17 cellular contexts compared by ENCODE assay signal in genomic region chr4:150514709-150515108, GRCh38.
DNase-seq lines count a peak whose midpoint lies in the region; ATAC-seq, FAIRE-seq and TF ChIP-seq lines count a peak whose summit lies in the region.
"Had no signal": no experiment of that assay in that cellular context is flagged by ENCODE, and none has a peak within 500 bp of the region (broad histone marks: within the 10 kb centered on the region; RNA-seq: fewer than 3 reads in every experiment).

No MANE protein-coding gene starts in this region.

- H4K91ac ChIP-seq in IMR-90 (ENCODE audit: insufficient read depth, low read depth, low read length) = peak overlapping the region; percentile 32; the same call in 1 of the 2 replicates

- H3K36me3 ChIP-seq in IMR-90 (ENCODE audit: control insufficient read depth, insufficient read depth, low read length) (no peaks in the 10 kb centered on the region), endothelial cell of umbilical vein (ENCODE audit: control insufficient read depth in 2 of 2, extremely low read depth in 1 of 2, insufficient read depth in 2 of 2, low read length in 2 of 2) (no peaks in the 10 kb centered on the region), pancreas (no peaks in the 10 kb centered on the region), psoas muscle (ENCODE audit: insufficient read depth in 1 of 2, low read depth in 1 of 2) (no peaks in the 10 kb centered on the region)

- no peak for TF ChIP-seq RAD21 in A549 (conservative IDR thresholded peaks at IDR 0.05 in 1 of 2, IDR thresholded peaks at IDR 0.05 in 1 of 2)
- TF ChIP-seq RAD21 in IMR-90 (IDR thresholded peaks at IDR 0.05; ENCODE audit: low read length) = no peak

- CTCF ChIA-PET in A549 (lab: Yijun Ruan, JAX) (no interaction called here), IMR-90 (lab: Yijun Ruan, JAX) (no interaction called here), endothelial cell of umbilical vein (lab: Charles Lee) (no interaction called here)

- no peaks in the 10 kb centered on the region for H3K79me1 ChIP-seq in IMR-90 (ENCODE audit: low read depth in 1 of 2, low read length in 2 of 2)

- H3K4me1 ChIP-seq in A549 = peaks cover 48% of the 10 kb centered on the region
- peaks cover 6% of the 10 kb centered on the region for H3K4me1 ChIP-seq in IMR-90 (ENCODE audit: control insufficient read depth, insufficient read depth, low read length)
- peaks cover 16% of the 10 kb centered on the region for H3K4me1 ChIP-seq in endothelial cell of umbilical vein (ENCODE audit: control insufficient read depth, extremely low read depth, insufficient read depth, low read length)
- H3K4me1 ChIP-seq in pancreas = peaks cover 0 to 6% (median 5%) of the 10 kb centered on the region in 3 donors
- no peaks in the 10 kb centered on the region for H3K4me1 ChIP-seq in psoas muscle
- H3K4me1 ChIP-seq: Caco-2 had no signal

- H3K9me3 ChIP-seq in A549 = no peaks in the 10 kb centered on the region
- no peaks in the 10 kb centered on the region for H3K9me3 ChIP-seq in IMR-90 (ENCODE audit: control insufficient read depth, insufficient read depth, low read length)
- no peaks in the 10 kb centered on the region for H3K9me3 ChIP-seq in endothelial cell of umbilical vein (replicated peaks; ENCODE audit: control insufficient read depth, insufficient read depth, low read length)
- H3K9me3 ChIP-seq in pancreas = no peaks in the 10 kb centered on the region
- H3K9me3 ChIP-seq in psoas muscle = peaks cover 3% of the 10 kb centered on the region
- H3K9me3 ChIP-seq: Caco-2 had no signal

- no peak overlapping the region for H2BK15ac ChIP-seq in IMR-90 (ENCODE audit: low read depth, low read length)

- intact Hi-C loops in IMR-90 (cut with micrococcal nuclease) = no loop called here
- intact Hi-C loops in endothelial cell of umbilical vein (cut with micrococcal nuclease) = no loop called here
- intact Hi-C loops in pancreas (cut with DNase I) = no loop called here
- intact Hi-C loops in psoas muscle (cut with DNase I) = no loop called here

- no peaks in the 10 kb centered on the region for H3K79me2 ChIP-seq in endothelial cell of umbilical vein (ENCODE audit: control insufficient read depth, insufficient read depth, low read length)

- H4K5ac ChIP-seq in IMR-90 (ENCODE audit: low read depth, low read length) = no peak overlapping the region

- no peak overlapping the region for H3K23ac ChIP-seq in IMR-90 (ENCODE audit: low read depth, low read length)

- WGBS in A549 (ENCODE audit: missing lambda C conversion rate) = 35% methylated on average over 6 of the region's 6 CpGs
- no CpG with 5 or more reads among the region's 6 CpGs for WGBS in IMR-90 (ENCODE audit: extremely low coverage in 2 of 2, insufficient read length in 1 of 2), 2 experiments
- 71% methylated on average over 6 of the region's 6 CpGs for WGBS in pancreas, 2 donors
- WGBS in psoas muscle, 3 donors = 86 to 91% (median 88%) methylated on average over 6 of the region's 6 CpGs

- H3K27ac ChIP-seq in A549 (peak overlapping the region; percentile 62 to 77), IMR-90 (ENCODE audit: insufficient read depth, low read length) (no peak overlapping the region), endothelial cell of umbilical vein (ENCODE audit: insufficient read depth, low read depth, low read length) (no peak overlapping the region), pancreas (peak overlapping the region in 1 of 4 donors; percentile 51), psoas muscle (no peak overlapping the region)
- H3K27ac ChIP-seq: C4-2B had no signal

- TF ChIP-seq POLR2A in A549 (IDR thresholded peaks at IDR 0.05; ENCODE audit: low read length) (no peak), IMR-90 (IDR thresholded peaks at IDR 0.05; ENCODE audit: low read depth, low read length) (no peak), endothelial cell of umbilical vein (IDR thresholded peaks at IDR 0.05; ENCODE audit: low read depth, low read length) (no peak)

- no peak for TF ChIP-seq CTCF in A549 (IDR thresholded peaks at IDR 0.05)
- no peak for TF ChIP-seq CTCF in IMR-90 (conservative IDR thresholded peaks at IDR 0.05; ENCODE audit: low read depth, low read length)
- no peak for TF ChIP-seq CTCF in endothelial cell of umbilical vein (IDR thresholded peaks at IDR 0.05; ENCODE audit: extremely low read depth in 1 of 2, insufficient read depth in 1 of 2, low read depth in 1 of 2, low read length in 2 of 2)
- no peak for TF ChIP-seq CTCF in pancreas (IDR thresholded peaks at IDR 0.05)
- no peak for TF ChIP-seq CTCF in psoas muscle (IDR thresholded peaks at IDR 0.05)

- H2AK5ac ChIP-seq in IMR-90 (ENCODE audit: low read depth, low read length) = no peak overlapping the region

- POLR2A ChIA-PET in A549 (lab: Yijun Ruan, JAX) (no interaction called here), IMR-90 (lab: Charles Lee; ENCODE audit: unreplicated experiment) (no interaction called here), endothelial cell of umbilical vein (lab: Charles Lee) (no interaction called here)

- no peak overlapping the region for H3K4me3 ChIP-seq in A549
- H3K4me3 ChIP-seq in IMR-90 (ENCODE audit: insufficient read depth, low read depth, low read length) = no peak overlapping the region
- no peak overlapping the region for H3K4me3 ChIP-seq in endothelial cell of umbilical vein (replicated peaks in 1 of 3; ENCODE audit: insufficient read depth in 1 of 3, low read depth in 1 of 3, low read length in 3 of 3)
- no peak overlapping the region for H3K4me3 ChIP-seq in pancreas
- no peak overlapping the region for H3K4me3 ChIP-seq in psoas muscle
- H3K4me3 ChIP-seq: GM23338, K562 had no signal

- H3K4me2 ChIP-seq in A549 (peak overlapping the region; percentile 55), IMR-90 (ENCODE audit: low read depth, low read length) (no peak overlapping the region), endothelial cell of umbilical vein (ENCODE audit: insufficient read depth, low read length) (peak overlapping the region; percentile 46)
- H3K4me2 ChIP-seq: GM23338 had no signal

- dilution Hi-C loops in IMR-90 (cut with HindIII; ENCODE audit: low sequenced_read_pairs, unreplicated experiment) (no loop called here), endothelial cell of umbilical vein (cut with MboI; ENCODE audit: extremely low pct_ligation_motif_present, low sequenced_read_pairs) (no loop called here)

- H4K8ac ChIP-seq in IMR-90 (ENCODE audit: low read depth in 2 of 2, low read length in 2 of 2) = no peak overlapping the region

- no peak overlapping the region for H3K4ac ChIP-seq in IMR-90 (ENCODE audit: low read depth, low read length)

- H3K18ac ChIP-seq in IMR-90 (ENCODE audit: low read depth, low read length) = no peak overlapping the region

- TF ChIP-seq EP300 in A549 (IDR thresholded peaks at IDR 0.05) = no peak; a peak in 1 of 5 replicates

- no peak overlapping the region for H3K56ac ChIP-seq in IMR-90 (ENCODE audit: extremely low read depth, insufficient read depth, low read length)

- no peak overlapping the region for H2BK120ac ChIP-seq in IMR-90 (ENCODE audit: low read depth, low read length)

- FAIRE-seq in A549 (lab: Jason Lieb, UNC) (no peak), endothelial cell of umbilical vein (lab: Jason Lieb, UNC) (no peak), pancreas (lab: Jason Lieb, UNC) (no peak)
- FAIRE-seq: GM12891, GM18507, H54, K562 had no signal

- no peak overlapping the region for H3K9ac ChIP-seq in IMR-90 (ENCODE audit: low read depth, low read length)
- H3K9ac ChIP-seq in endothelial cell of umbilical vein (replicated peaks; ENCODE audit: extremely low read depth, insufficient read depth, low read length) = no peak overlapping the region

- BruUV-seq in IMR-90 (replicated peaks; lab: Mats Ljungman, UMichigan) = no TSS peak
- BruUV-seq in endothelial cell of umbilical vein (replicated peaks; lab: Mats Ljungman, UMichigan) = no TSS peak

- no peak overlapping the region for H2BK5ac ChIP-seq in IMR-90 (ENCODE audit: low read depth, low read length, poor library complexity, severe bottlenecking)

- H3K9me1 ChIP-seq in IMR-90 (ENCODE audit: insufficient read depth, low read length) (peaks cover 2% of the 10 kb centered on the region; the same call in 1 of the 2 replicates), endothelial cell of umbilical vein (replicated peaks; ENCODE audit: control insufficient read depth, extremely low read depth, insufficient read depth, low read length) (no peaks in the 10 kb centered on the region)

- H2AFZ ChIP-seq in IMR-90 (replicated peaks; ENCODE audit: low read length, poor library complexity) = no peak overlapping the region
- H2AFZ ChIP-seq in endothelial cell of umbilical vein (ENCODE audit: low read depth, low read length) = no peak overlapping the region
- H2AFZ ChIP-seq: GM23338 had no signal

- H4K20me1 ChIP-seq in IMR-90 (ENCODE audit: insufficient read depth, low read length) (no peaks in the 10 kb centered on the region), endothelial cell of umbilical vein (replicated peaks; ENCODE audit: control insufficient read depth, extremely low read depth, insufficient read depth, low read length) (no peaks in the 10 kb centered on the region)

- no peak overlapping the region for H2BK20ac ChIP-seq in IMR-90 (ENCODE audit: low read depth, low read length)

- no peak overlapping the region for H3K14ac ChIP-seq in IMR-90 (replicated peaks; ENCODE audit: low read depth, low read length)

- no peak overlapping the region for H2AK9ac ChIP-seq in IMR-90 (replicated peaks; ENCODE audit: low read depth, low read length, poor library complexity)

- no peak; a peak in 1 of 6 replicates for ATAC-seq in A549
- ATAC-seq in IMR-90 (ENCODE audit: low read depth) = no peak
- peak in 3 of 4 donors; percentile 70 to 80 (median 78) for ATAC-seq in pancreas
- ATAC-seq in psoas muscle = no peak
- ATAC-seq: GM23338, K562 had no signal

- H3K27me3 ChIP-seq in IMR-90 (ENCODE audit: control insufficient read depth, insufficient read depth, low read length) (no peaks in the 10 kb centered on the region), endothelial cell of umbilical vein (ENCODE audit: control insufficient read depth in 2 of 2, insufficient read depth in 2 of 2, low read length in 2 of 2) (no peaks in the 10 kb centered on the region), pancreas (no peaks in the 10 kb centered on the region), psoas muscle (ENCODE audit: insufficient read depth in 3 of 3, low read length in 2 of 3) (no peaks in the 10 kb centered on the region)

- in situ Hi-C loops in IMR-90 (cut with MboI; ENCODE audit: low sequenced_read_pairs) = no loop called here

- DNase-seq in A549 (ENCODE audit: low read depth in 1 of 2, low spot score in 1 of 2) = peak in 1 of 2 experiments; percentile 14
- DNase-seq in IMR-90 = no peak
- no peak for DNase-seq in endothelial cell of umbilical vein (ENCODE audit: low read depth, low spot score)
- DNase-seq in pancreas = no peak
- no peak for DNase-seq in psoas muscle
- no peak for DNase-seq in germinal center (ENCODE audit: low spot score)
- DNase-seq: ACHN; Caco-2; CD4-positive, alpha-beta T cell; DMS153; HCEC 1CT had no signal

TF ChIP-seq in IMR-90, 13 proteins besides CTCF, POLR2A, EP300 and RAD21 (continues in another document):
- TF ChIP-seq MXI1 (IDR thresholded peaks at IDR 0.05; ENCODE audit: borderline replicate concordance, low read depth, low read length) (no peak), BHLHE40 (IDR thresholded peaks at IDR 0.05; ENCODE audit: low read depth, low read length) (no peak)

TF ChIP-seq in endothelial cell of umbilical vein, 7 proteins besides CTCF, POLR2A, EP300 and RAD21 (continues in another document):
- no peak for TF ChIP-seq JUN (IDR thresholded peaks at IDR 0.05; ENCODE audit: borderline replicate concordance, insufficient read depth, insufficient read length, low read depth)
- TF ChIP-seq FOS (IDR thresholded peaks at IDR 0.05; ENCODE audit: borderline replicate concordance, insufficient read depth, low read length) = no peak

Comparison
In these comparisons a context has a peak if more than half of its experiments do, and no peak if none do; other contexts are left out.
1. ATAC-seq: peak in pancreas (3 of 4); none in A549 (0 of 2), IMR-90 (single experiment) and psoas muscle (0 of 4).
2. H3K27ac ChIP-seq: peak in A549 (2 of 2); none in IMR-90 (single experiment), endothelial cell of umbilical vein (single experiment) and psoas muscle (single experiment).